In genomic region chr2:111688501-111688900, GRCh38 we compare ENCODE assay signal across 22 cellular contexts.
"Had no signal": no experiment of that assay in that cellular context is flagged by ENCODE, and none has a peak within 500 bp of the region (broad histone marks: within the 10 kb centered on the region; RNA-seq: fewer than 3 reads in every experiment).

No MANE protein-coding gene starts in this region.

- DNase-seq: activated CD4-positive, alpha-beta memory T cell treated with anti-CD3 and anti-CD28 coated beads for 36 hours; activated CD4-positive, alpha-beta T cell treated with anti-CD3 and anti-CD28 coated beads for 1 hour; activated CD4-positive, alpha-beta T cell treated with anti-CD3 and anti-CD28 coated beads, Interleukin-2, amount 10 ng/mL, durations not matched to agents 24 days and 14 days; activated CD8-positive, alpha-beta memory T cell treated with anti-CD3 and anti-CD28 coated beads for 24 hours; activated naive CD4-positive, alpha-beta T cell treated with anti-CD3 and anti-CD28 coated beads, Interleukin-2, amount 50 U/mL, for 16 hours; activated naive CD8-positive, alpha-beta T cell treated with anti-CD3 and anti-CD28 coated beads, Interleukin-2, amount 10 ng/mL, durations not matched to agents 7 days and 5 days; adrenal gland; anterior cingulate cortex; caudate nucleus; IMR-90; KG1; NCI-H1048; NCI-H146; NCI-H187 treated with DMSO at 0.1 percent for 48 hours; NCI-H2081 treated with DMSO at 0.1 percent for 48 hours; NCI-H2171; NCI-H2227 treated with DMSO at 0.1 percent for 48 hours; NCI-H446 treated with DMSO at 0.1 percent for 48 hours; NCI-H526 treated with DMSO at 0.1 percent for 48 hours; NCI-H82; Peyer's patch had no signal

- H3K4me1 ChIP-seq: adrenal gland, Peyer's patch had no signal

- H3K27ac ChIP-seq: adrenal gland, Peyer's patch, RWPE1 had no signal

- H3K36me3 ChIP-seq: adrenal gland, Peyer's patch had no signal

- H3K4me3 ChIP-seq: adrenal gland, Peyer's patch had no signal

- H3K9me3 ChIP-seq: adrenal gland, Peyer's patch had no signal

- H3K27me3 ChIP-seq: adrenal gland, Peyer's patch had no signal
